In the genomic region with DNA sequence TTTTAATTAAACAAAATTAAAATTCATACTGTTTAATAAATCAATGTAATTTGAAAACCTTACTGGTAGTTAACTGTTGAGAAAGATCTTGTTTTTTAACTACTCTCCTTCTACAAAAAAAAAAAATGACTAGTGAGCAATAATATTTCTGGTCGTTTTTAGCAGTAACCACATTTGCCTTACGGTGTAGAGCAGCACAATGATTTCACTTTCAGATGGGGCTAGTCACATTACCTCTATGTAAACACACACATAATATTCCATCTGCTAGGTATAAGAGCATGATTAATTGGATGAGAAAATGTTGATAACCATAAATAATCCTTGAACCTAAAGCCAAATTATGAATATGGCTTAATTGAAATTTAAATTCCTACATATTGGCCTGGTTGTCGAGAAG, we compare ENCODE assay signal across 18 cellular contexts.
DNase-seq lines count a peak whose midpoint lies in the region; ATAC-seq lines count a peak whose summit lies in the region.
"Had no signal": no experiment of that assay in that cellular context is flagged by ENCODE, and none has a peak within 500 bp of the region (broad histone marks: within the 10 kb centered on the region; RNA-seq: fewer than 3 reads in every experiment).

No MANE protein-coding gene starts in this region.

- H3K4me1 ChIP-seq in endocrine pancreas (ENCODE audit: control insufficient read depth, insufficient read depth, low read length), result peaks cover 5% of the 10 kb centered on the region
- H3K4me1 ChIP-seq: ascending aorta, heart left ventricle, right atrium auricular region had no signal

- no peaks in the 10 kb centered on the region for H3K27me3 ChIP-seq in endocrine pancreas (ENCODE audit: control insufficient read depth, insufficient read depth, low read length)
- H3K27me3 ChIP-seq: ascending aorta, heart left ventricle, right atrium auricular region had no signal

- H3K36me3 Mint-ChIP-seq in activated T-cell treated with anti-CD3 and anti-CD28 coated beads, Interleukin-2, amount 50 U/mL, for 72 hours (ENCODE audit: insufficient read depth in 2 of 2), result no peaks in the 10 kb centered on the region
- H3K36me3 Mint-ChIP-seq: IgD-negative memory B cell had no signal

- no peaks in the 10 kb centered on the region for H3K9me3 Mint-ChIP-seq in activated T-cell treated with anti-CD3 and anti-CD28 coated beads, Interleukin-2, amount 50 U/mL, for 72 hours
- H3K9me3 Mint-ChIP-seq: IgD-negative memory B cell had no signal

- ATAC-seq in GM19035 (IDR thresholded peaks at IDR 0.05; ENCODE audit: unreplicated experiment) (peak; percentile 92), GM21723 (IDR thresholded peaks at IDR 0.05; ENCODE audit: unreplicated experiment) (peak; percentile 92), HG03175 (IDR thresholded peaks at IDR 0.05; ENCODE audit: unreplicated experiment) (peak; percentile 51)
- no peak for ATAC-seq in activated T-cell treated with anti-CD3 and anti-CD28 coated beads, Interleukin-2, amount 50 U/mL, for 72 hours (replicated peaks in 1 of 2)
- ATAC-seq: activated CD8-positive, alpha-beta T cell treated with anti-CD3 and anti-CD28 coated beads, Interleukin-2, amount 10 ng/mL, durations not matched to agents 7 days and 5 days; heart left ventricle; SK-N-SH treated with all-trans-retinoic acid at 6 μM for 48 hours had no signal

- peak overlapping the region; percentile 22 for H3K4me3 ChIP-seq in endocrine pancreas (ENCODE audit: control insufficient read depth, insufficient read depth, low read length)
- H3K4me3 ChIP-seq: ascending aorta, heart left ventricle, right atrium auricular region had no signal

- no peak overlapping the region for H3K9ac ChIP-seq in endocrine pancreas (ENCODE audit: control insufficient read depth, insufficient read depth, low read length)

- DNase-seq in hippocampal formation (lab: John Stamatoyannopoulos, UW) (no peak), nucleus accumbens (lab: John Stamatoyannopoulos, UW) (no peak)
- no peak for DNase-seq in activated T-cell treated with anti-CD3 and anti-CD28 coated beads, Interleukin-2, amount 50 U/mL, for 72 hours
- DNase-seq: activated CD8-positive, alpha-beta T cell treated with anti-CD3 and anti-CD28 coated beads, Interleukin-2, amount 10 ng/mL, durations not matched to agents 7 days and 5 days; C1 segment of cervical spinal cord; cortex of kidney; heart left ventricle; NCI-H1417 treated with DMSO at 0.1 percent for 48 hours; NCI-H446; OCI-M1 had no signal

- H3K9me3 ChIP-seq in endocrine pancreas (ENCODE audit: control insufficient read depth, low read length), result no peaks in the 10 kb centered on the region
- H3K9me3 ChIP-seq: ascending aorta, heart left ventricle, right atrium auricular region had no signal

- no peaks in the 10 kb centered on the region for H3K4me1 Mint-ChIP-seq in activated T-cell treated with anti-CD3 and anti-CD28 coated beads, Interleukin-2, amount 50 U/mL, for 72 hours (ENCODE audit: low read depth)
- H3K4me1 Mint-ChIP-seq: IgD-negative memory B cell had no signal

- H3K36me3 ChIP-seq in endocrine pancreas (ENCODE audit: control insufficient read depth, insufficient read depth, low read length), result no peaks in the 10 kb centered on the region
- H3K36me3 ChIP-seq: ascending aorta, heart left ventricle, right atrium auricular region had no signal

- H3K27me3 Mint-ChIP-seq in activated T-cell treated with anti-CD3 and anti-CD28 coated beads, Interleukin-2, amount 50 U/mL, for 72 hours (ENCODE audit: low read depth), result no peaks in the 10 kb centered on the region
- H3K27me3 Mint-ChIP-seq: IgD-negative memory B cell had no signal

- no peak overlapping the region for H3K4me3 Mint-ChIP-seq in activated T-cell treated with anti-CD3 and anti-CD28 coated beads, Interleukin-2, amount 50 U/mL, for 72 hours
- H3K4me3 Mint-ChIP-seq: activated CD8-positive, alpha-beta T cell treated with anti-CD3 and anti-CD28 coated beads, Interleukin-2, amount 10 ng/mL, durations not matched to agents 7 days and 5 days; IgD-negative memory B cell had no signal

- no peak overlapping the region for H3K27ac Mint-ChIP-seq in activated T-cell treated with anti-CD3 and anti-CD28 coated beads, Interleukin-2, amount 50 U/mL, for 72 hours
- H3K27ac Mint-ChIP-seq: activated CD8-positive, alpha-beta T cell treated with anti-CD3 and anti-CD28 coated beads, Interleukin-2, amount 10 ng/mL, durations not matched to agents 7 days and 5 days; IgD-negative memory B cell had no signal

Comparison
In these comparisons a context has a peak if more than half of its experiments do, and no peak if none do; other contexts are left out.
1. ATAC-seq: peak in GM19035 (single experiment), GM21723 (single experiment) and HG03175 (single experiment); none in activated T-cell treated with anti-CD3 and anti-CD28 coated beads, Interleukin-2, amount 50 U/mL, for 72 hours (0 of 2).